Comparison of ENCODE assay signal across 1 cellular context in the genomic region with DNA sequence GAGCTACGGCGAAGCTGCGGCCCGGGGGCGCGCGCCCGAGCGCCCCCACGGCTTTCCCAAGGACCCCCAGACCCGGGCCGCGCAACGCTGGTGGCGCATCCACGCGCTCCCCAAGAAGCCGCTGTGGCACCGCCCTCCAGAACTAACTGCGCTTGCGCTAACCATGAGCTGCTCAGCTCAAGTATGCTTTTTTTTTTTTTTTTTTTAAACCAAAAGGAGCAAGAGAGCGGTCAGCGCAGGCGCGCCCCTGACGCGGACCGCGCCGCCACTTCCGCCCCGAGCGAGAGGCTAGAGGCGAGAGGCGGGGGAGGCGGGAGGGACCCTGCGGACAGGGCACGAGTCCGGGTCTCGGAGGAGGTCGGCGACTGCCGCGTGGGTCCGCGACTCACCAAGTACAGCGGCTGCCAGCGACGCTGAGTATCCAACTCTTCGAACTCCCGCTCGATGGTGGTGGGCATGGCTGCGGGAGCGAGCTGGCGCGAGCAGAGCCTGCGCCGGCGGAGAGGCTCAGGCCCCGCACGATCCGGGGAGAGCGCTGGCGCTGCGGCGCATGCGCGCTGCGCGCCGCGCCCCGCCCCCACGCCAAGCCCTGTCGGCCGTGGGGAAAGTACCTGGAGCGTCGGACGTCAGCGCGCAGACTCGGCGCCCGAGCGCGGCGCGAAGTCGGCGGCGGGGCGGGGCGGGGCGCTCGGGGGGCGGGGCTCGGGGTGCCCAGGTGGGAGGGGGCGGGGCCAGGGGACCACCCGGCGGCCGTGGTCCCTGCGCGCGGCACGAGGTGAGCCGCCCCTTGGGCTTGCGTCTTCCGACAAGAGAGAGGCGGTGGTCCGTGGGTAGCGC.
TF ChIP-seq lines count a peak whose summit lies in the region.

A gene (minus strand): TSS at position 554 of the 837 bp plus-strand sequence. CDS start 96 bp downstream, at position 458.

TF ChIP-seq in HepG2, 621 proteins besides CTCF, POLR2A, EP300 and RAD21 (continued from another document):
- TF ChIP-seq ZNF441 (CRISPR knock-in tag; IDR thresholded peaks at IDR 0.05; ENCODE audit: borderline replicate concordance) (peak; percentile 51; the same call in 1 of the 2 replicates), YEATS4 (CRISPR knock-in tag; IDR thresholded peaks at IDR 0.05; ENCODE audit: borderline replicate concordance) (peak; percentile 97), ZNF775 (CRISPR knock-in tag; IDR thresholded peaks at IDR 0.05; ENCODE audit: borderline replicate concordance) (no peak), ZFYVE20 (CRISPR knock-in tag; IDR thresholded peaks at IDR 0.05; ENCODE audit: borderline replicate concordance, low read depth) (no peak), ZNF451 (CRISPR knock-in tag; IDR thresholded peaks at IDR 0.05) (peak; percentile 67; the same call in 1 of the 2 replicates), POLR2G (IDR thresholded peaks at IDR 0.05; ENCODE audit: low read depth, low read length) (peak; percentile 97), ZNF567 (CRISPR knock-in tag; IDR thresholded peaks at IDR 0.05; ENCODE audit: borderline replicate concordance) (no peak), KLF12 (CRISPR knock-in tag; IDR thresholded peaks at IDR 0.05; ENCODE audit: borderline replicate concordance) (peak; percentile 64; the same call in 1 of the 2 replicates), MEF2D (CRISPR knock-in tag; IDR thresholded peaks at IDR 0.05) (peak; percentile 72; the same call in 1 of the 2 replicates), SATB2 (CRISPR knock-in tag; IDR thresholded peaks at IDR 0.05) (0 out of 2 replicates have a peak, but pooled peaks have one; percentile 23), ZNF777 (CRISPR knock-in tag; IDR thresholded peaks at IDR 0.05) (0 out of 2 replicates have a peak, but pooled peaks have one; percentile 38), RFX1 (IDR thresholded peaks at IDR 0.05) (no peak), RBM39 (IDR thresholded peaks at IDR 0.05; ENCODE audit: low read depth, low read length, poor library complexity, severe bottlenecking) (no peak)
- TF ChIP-seq, protein P1, sequence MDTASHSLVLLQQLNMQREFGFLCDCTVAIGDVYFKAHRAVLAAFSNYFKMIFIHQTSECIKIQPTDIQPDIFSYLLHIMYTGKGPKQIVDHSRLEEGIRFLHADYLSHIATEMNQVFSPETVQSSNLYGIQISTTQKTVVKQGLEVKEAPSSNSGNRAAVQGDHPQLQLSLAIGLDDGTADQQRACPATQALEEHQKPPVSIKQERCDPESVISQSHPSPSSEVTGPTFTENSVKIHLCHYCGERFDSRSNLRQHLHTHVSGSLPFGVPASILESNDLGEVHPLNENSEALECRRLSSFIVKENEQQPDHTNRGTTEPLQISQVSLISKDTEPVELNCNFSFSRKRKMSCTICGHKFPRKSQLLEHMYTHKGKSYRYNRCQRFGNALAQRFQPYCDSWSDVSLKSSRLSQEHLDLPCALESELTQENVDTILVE (CRISPR knock-in tag; IDR thresholded peaks at IDR 0.05) = 0 out of 2 replicates have a peak, but pooled peaks have one; percentile 42
- TF ChIP-seq, protein P2, sequence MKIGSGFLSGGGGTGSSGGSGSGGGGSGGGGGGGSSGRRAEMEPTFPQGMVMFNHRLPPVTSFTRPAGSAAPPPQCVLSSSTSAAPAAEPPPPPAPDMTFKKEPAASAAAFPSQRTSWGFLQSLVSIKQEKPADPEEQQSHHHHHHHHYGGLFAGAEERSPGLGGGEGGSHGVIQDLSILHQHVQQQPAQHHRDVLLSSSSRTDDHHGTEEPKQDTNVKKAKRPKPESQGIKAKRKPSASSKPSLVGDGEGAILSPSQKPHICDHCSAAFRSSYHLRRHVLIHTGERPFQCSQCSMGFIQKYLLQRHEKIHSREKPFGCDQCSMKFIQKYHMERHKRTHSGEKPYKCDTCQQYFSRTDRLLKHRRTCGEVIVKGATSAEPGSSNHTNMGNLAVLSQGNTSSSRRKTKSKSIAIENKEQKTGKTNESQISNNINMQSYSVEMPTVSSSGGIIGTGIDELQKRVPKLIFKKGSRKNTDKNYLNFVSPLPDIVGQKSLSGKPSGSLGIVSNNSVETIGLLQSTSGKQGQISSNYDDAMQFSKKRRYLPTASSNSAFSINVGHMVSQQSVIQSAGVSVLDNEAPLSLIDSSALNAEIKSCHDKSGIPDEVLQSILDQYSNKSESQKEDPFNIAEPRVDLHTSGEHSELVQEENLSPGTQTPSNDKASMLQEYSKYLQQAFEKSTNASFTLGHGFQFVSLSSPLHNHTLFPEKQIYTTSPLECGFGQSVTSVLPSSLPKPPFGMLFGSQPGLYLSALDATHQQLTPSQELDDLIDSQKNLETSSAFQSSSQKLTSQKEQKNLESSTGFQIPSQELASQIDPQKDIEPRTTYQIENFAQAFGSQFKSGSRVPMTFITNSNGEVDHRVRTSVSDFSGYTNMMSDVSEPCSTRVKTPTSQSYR (CRISPR knock-in tag; IDR thresholded peaks at IDR 0.05; ENCODE audit: borderline replicate concordance) = peak; percentile 82
- TF ChIP-seq, protein P3, sequence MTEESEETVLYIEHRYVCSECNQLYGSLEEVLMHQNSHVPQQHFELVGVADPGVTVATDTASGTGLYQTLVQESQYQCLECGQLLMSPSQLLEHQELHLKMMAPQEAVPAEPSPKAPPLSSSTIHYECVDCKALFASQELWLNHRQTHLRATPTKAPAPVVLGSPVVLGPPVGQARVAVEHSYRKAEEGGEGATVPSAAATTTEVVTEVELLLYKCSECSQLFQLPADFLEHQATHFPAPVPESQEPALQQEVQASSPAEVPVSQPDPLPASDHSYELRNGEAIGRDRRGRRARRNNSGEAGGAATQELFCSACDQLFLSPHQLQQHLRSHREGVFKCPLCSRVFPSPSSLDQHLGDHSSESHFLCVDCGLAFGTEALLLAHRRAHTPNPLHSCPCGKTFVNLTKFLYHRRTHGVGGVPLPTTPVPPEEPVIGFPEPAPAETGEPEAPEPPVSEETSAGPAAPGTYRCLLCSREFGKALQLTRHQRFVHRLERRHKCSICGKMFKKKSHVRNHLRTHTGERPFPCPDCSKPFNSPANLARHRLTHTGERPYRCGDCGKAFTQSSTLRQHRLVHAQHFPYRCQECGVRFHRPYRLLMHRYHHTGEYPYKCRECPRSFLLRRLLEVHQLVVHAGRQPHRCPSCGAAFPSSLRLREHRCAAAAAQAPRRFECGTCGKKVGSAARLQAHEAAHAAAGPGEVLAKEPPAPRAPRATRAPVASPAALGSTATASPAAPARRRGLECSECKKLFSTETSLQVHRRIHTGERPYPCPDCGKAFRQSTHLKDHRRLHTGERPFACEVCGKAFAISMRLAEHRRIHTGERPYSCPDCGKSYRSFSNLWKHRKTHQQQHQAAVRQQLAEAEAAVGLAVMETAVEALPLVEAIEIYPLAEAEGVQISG (CRISPR knock-in tag; IDR thresholded peaks at IDR 0.05) = peak; percentile 80
- TF ChIP-seq, protein P4, sequence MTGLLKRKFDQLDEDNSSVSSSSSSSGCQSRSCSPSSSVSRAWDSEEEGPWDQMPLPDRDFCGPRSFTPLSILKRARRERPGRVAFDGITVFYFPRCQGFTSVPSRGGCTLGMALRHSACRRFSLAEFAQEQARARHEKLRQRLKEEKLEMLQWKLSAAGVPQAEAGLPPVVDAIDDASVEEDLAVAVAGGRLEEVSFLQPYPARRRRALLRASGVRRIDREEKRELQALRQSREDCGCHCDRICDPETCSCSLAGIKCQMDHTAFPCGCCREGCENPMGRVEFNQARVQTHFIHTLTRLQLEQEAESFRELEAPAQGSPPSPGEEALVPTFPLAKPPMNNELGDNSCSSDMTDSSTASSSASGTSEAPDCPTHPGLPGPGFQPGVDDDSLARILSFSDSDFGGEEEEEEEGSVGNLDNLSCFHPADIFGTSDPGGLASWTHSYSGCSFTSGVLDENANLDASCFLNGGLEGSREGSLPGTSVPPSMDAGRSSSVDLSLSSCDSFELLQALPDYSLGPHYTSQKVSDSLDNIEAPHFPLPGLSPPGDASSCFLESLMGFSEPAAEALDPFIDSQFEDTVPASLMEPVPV (CRISPR knock-in tag; IDR thresholded peaks at IDR 0.05) = no peak
- TF ChIP-seq, protein P5, sequence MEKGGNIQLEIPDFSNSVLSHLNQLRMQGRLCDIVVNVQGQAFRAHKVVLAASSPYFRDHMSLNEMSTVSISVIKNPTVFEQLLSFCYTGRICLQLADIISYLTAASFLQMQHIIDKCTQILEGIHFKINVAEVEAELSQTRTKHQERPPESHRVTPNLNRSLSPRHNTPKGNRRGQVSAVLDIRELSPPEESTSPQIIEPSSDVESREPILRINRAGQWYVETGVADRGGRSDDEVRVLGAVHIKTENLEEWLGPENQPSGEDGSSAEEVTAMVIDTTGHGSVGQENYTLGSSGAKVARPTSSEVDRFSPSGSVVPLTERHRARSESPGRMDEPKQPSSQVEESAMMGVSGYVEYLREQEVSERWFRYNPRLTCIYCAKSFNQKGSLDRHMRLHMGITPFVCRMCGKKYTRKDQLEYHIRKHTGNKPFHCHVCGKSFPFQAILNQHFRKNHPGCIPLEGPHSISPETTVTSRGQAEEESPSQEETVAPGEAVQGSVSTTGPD (CRISPR knock-in tag; IDR thresholded peaks at IDR 0.05) = no peak
